Comparison of ENCODE assay signal across 2 cellular contexts in the genomic region with DNA sequence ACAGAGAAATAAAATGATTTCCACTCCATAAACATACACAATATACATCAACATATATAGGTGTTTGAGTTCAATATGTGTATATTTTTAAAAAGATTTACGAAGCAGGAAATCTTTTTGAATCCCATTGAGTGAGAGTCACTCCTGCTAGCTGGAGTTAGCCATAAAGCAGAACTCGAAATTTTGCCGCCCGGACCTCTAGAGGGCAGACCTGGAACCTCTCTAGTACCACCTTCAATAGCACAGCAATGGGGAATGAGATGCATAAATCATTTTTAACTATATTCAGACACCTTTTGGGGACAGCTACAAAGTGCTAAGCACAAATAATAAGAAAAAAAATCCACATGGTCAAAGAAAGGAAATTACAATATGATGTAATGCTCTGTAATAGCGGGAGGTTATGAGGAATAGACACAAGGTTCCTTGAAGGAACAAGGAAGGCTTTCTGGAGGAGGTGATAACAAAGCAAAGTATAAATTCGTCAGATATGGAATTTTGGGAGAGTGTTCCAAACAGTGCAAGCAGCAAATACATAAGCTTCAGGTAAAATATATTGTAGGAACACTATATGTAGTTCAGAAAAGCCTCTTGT.
TF ChIP-seq lines count a peak whose summit lies in the region.

No MANE protein-coding gene starts in this region.

TF ChIP-seq in IMR-90, 13 proteins besides CTCF, POLR2A, EP300 and RAD21:
- no peak for TF ChIP-seq ELK1 (IDR thresholded peaks at IDR 0.05; ENCODE audit: borderline replicate concordance, low read depth, low read length)
- TF ChIP-seq BHLHE40 (IDR thresholded peaks at IDR 0.05; ENCODE audit: low read depth, low read length): no peak
- peak; percentile 11; the same call in 1 of the 2 replicates for TF ChIP-seq CEBPB (IDR thresholded peaks at IDR 0.05; ENCODE audit: low read depth, low read length)
- no peak for TF ChIP-seq RFX5 (IDR thresholded peaks at IDR 0.05; ENCODE audit: low read depth, low read length)
- no peak for TF ChIP-seq MAFK (IDR thresholded peaks at IDR 0.05; ENCODE audit: low read depth, low read length)
- TF ChIP-seq SMC3 (IDR thresholded peaks at IDR 0.05; ENCODE audit: low read depth, low read length): peak; percentile 45
- TF ChIP-seq CHD1 (IDR thresholded peaks at IDR 0.05; ENCODE audit: low read depth, low read length): no peak
- no peak for TF ChIP-seq FOS (IDR thresholded peaks at IDR 0.05; ENCODE audit: low read depth, low read length)
- TF ChIP-seq RCOR1 (IDR thresholded peaks at IDR 0.05; ENCODE audit: insufficient replicate concordance, low read length): no peak
- TF ChIP-seq, protein P1, sequence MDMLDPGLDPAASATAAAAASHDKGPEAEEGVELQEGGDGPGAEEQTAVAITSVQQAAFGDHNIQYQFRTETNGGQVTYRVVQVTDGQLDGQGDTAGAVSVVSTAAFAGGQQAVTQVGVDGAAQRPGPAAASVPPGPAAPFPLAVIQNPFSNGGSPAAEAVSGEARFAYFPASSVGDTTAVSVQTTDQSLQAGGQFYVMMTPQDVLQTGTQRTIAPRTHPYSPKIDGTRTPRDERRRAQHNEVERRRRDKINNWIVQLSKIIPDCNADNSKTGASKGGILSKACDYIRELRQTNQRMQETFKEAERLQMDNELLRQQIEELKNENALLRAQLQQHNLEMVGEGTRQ (IDR thresholded peaks at IDR 0.05; ENCODE audit: low read depth, low read length): no peak

TF ChIP-seq in SK-N-SH, 30 proteins besides CTCF, POLR2A, EP300 and RAD21 (continued from another document):
- TF ChIP-seq SIN3A (IDR thresholded peaks at IDR 0.05; ENCODE audit: borderline replicate concordance, low read depth, low read length): no peak
- no peak for TF ChIP-seq JUND (IDR thresholded peaks at IDR 0.05)
- TF ChIP-seq GATA2 (CRISPR knock-in tag; IDR thresholded peaks at IDR 0.05): no peak
- no peak for TF ChIP-seq EZH2phosphoT487 (IDR thresholded peaks at IDR 0.05; ENCODE audit: borderline replicate concordance, low read depth)
- peak; percentile 45 for TF ChIP-seq SMC3 (IDR thresholded peaks at IDR 0.05; ENCODE audit: low read depth, low read length)
